12 cellular contexts compared by ENCODE assay signal in genomic region chr6:69868252-69868804, GRCh38. TPM values are rescaled to one million over a fixed set of nuclear protein-coding genes. Genes with fewer than 3 reads are reported as not detected.
DNase-seq lines count a peak whose midpoint lies in the region; ATAC-seq, FAIRE-seq and TF ChIP-seq lines count a peak whose summit lies in the region.
"Had no signal": no experiment of that assay in that cellular context is flagged by ENCODE, and none has a peak within 500 bp of the region (broad histone marks: within the 10 kb centered on the region; RNA-seq: fewer than 3 reads in every experiment).

No MANE protein-coding gene starts in this region.

- no peak for TF ChIP-seq POLR2A in H1 (IDR thresholded peaks at IDR 0.05; ENCODE audit: control extremely low read depth in 1 of 2, low read depth in 2 of 2, low read length in 2 of 2)

- H3K27ac Mint-ChIP-seq in activated T-cell treated with anti-CD3 and anti-CD28 coated beads, Interleukin-2, amount 50 U/mL, for 72 hours: no peak overlapping the region
- peak overlapping the region; percentile 96 for H3K27ac Mint-ChIP-seq in stimulated activated memory B cell treated with anti-CD40 and anti-IgM and Interleukin-4, amounts not matched to agents 10 μg/mL and 1 μg/mL and 100 μg/mL, for 72 hours

- peaks cover 31% of the 10 kb centered on the region for H3K4me1 Mint-ChIP-seq in activated T-cell treated with anti-CD3 and anti-CD28 coated beads, Interleukin-2, amount 50 U/mL, for 72 hours (ENCODE audit: low read depth)
- peaks cover 61% of the 10 kb centered on the region for H3K4me1 Mint-ChIP-seq in stimulated activated memory B cell treated with anti-CD40 and anti-IgM and Interleukin-4, amounts not matched to agents 10 μg/mL and 1 μg/mL and 100 μg/mL, for 72 hours

- no peak overlapping the region for H2AK5ac ChIP-seq in H1 (ENCODE audit: low read depth, low read length)

- peak overlapping the region; percentile 79 to 88 for H3K4me3 Mint-ChIP-seq in activated T-cell treated with anti-CD3 and anti-CD28 coated beads, Interleukin-2, amount 50 U/mL, for 72 hours
- H3K4me3 Mint-ChIP-seq in stimulated activated memory B cell treated with anti-CD40 and anti-IgM and Interleukin-4, amounts not matched to agents 10 μg/mL and 1 μg/mL and 100 μg/mL, for 72 hours: peak overlapping the region; percentile 87

- no peak overlapping the region for H4K8ac ChIP-seq in H1 (ENCODE audit: extremely low read depth, insufficient read depth, low read length)

- peak; percentile 11 to 34; a peak in 1 of 4 replicates for TF ChIP-seq RAD21 in H1 (IDR thresholded peaks at IDR 0.05 in 1 of 2, conservative IDR thresholded peaks at IDR 0.05 in 1 of 2; ENCODE audit: low read depth in 2 of 2, low read length in 2 of 2)

- no peak overlapping the region for H3K14ac ChIP-seq in H1 (ENCODE audit: insufficient read length)

- intact Hi-C loops in tibial artery (cut with DNase I; ENCODE audit: low total_unique reads): no loop called here

- no peak overlapping the region for H3K4ac ChIP-seq in H1 (replicated peaks; ENCODE audit: insufficient read length, low read depth, low read length)

- no peak for TF ChIP-seq EP300 in H1 (IDR thresholded peaks at IDR 0.05; ENCODE audit: borderline replicate concordance in 1 of 2, low read depth in 2 of 2, low read length in 2 of 2)

- H2BK15ac ChIP-seq in H1 (ENCODE audit: low read length): no peak overlapping the region

- no peak overlapping the region for H2BK20ac ChIP-seq in H1 (ENCODE audit: low read length)

- CTCF ChIA-PET in H1 (lab: Charles Lee; ENCODE audit: partially characterized antibody): interaction anchor here (0.9 to 1.7 kb wide), 2 partner anchors 10 to 53 kb away, joined by 3 to 5 read pairs; no protein-coding TSS in a partner anchor

- H3K79me2 ChIP-seq in H1 (ENCODE audit: control insufficient read depth in 1 of 2, insufficient read depth in 2 of 2, low read length in 2 of 2): no peaks in the 10 kb centered on the region

- H3K79me1 ChIP-seq in H1 (ENCODE audit: low read depth, low read length): no peaks in the 10 kb centered on the region

- H3K36me3 Mint-ChIP-seq in activated T-cell treated with anti-CD3 and anti-CD28 coated beads, Interleukin-2, amount 50 U/mL, for 72 hours (ENCODE audit: insufficient read depth in 2 of 2): no peaks in the 10 kb centered on the region
- H3K36me3 Mint-ChIP-seq in stimulated activated memory B cell treated with anti-CD40 and anti-IgM and Interleukin-4, amounts not matched to agents 10 μg/mL and 1 μg/mL and 100 μg/mL, for 72 hours: peaks cover 8% of the 10 kb centered on the region

- H3K18ac ChIP-seq in H1 (ENCODE audit: extremely low read depth, low read length): no peak overlapping the region

- H2BK12ac ChIP-seq in H1 (ENCODE audit: low read depth, low read length): no peak overlapping the region

- H3K9me3 ChIP-seq in H1 (ENCODE audit: insufficient read depth in 2 of 2, low read depth in 1 of 2, low read length in 1 of 2): no peaks in the 10 kb centered on the region
- H3K9me3 ChIP-seq in tibial artery: no peaks in the 10 kb centered on the region
- H3K9me3 ChIP-seq: left lung had no signal

- DNase-seq in activated T-cell treated with anti-CD3 and anti-CD28 coated beads, Interleukin-2, amount 50 U/mL, for 72 hours: no peak
- DNase-seq in activated T-cell treated with anti-CD3 and anti-CD28 coated beads for 4 hours: no peak
- DNase-seq in NAMALWA (ENCODE audit: low spot score): peak; percentile 33
- DNase-seq in H1 (ENCODE audit: low read depth in 1 of 2, low spot score in 2 of 2): no peak
- no peak for DNase-seq in GDM1 (lab: John Stamatoyannopoulos, UW)
- DNase-seq in HUDEP-2 (lab: John Stamatoyannopoulos, UW; ENCODE audit: unreplicated experiment in 76 of 76): no peak
- DNase-seq in tibial artery: no peak
- DNase-seq: left lung had no signal

- POLR2A ChIA-PET in H1 (lab: Charles Lee; ENCODE audit: partially characterized antibody): no interaction called here

- no peak for ATAC-seq in activated T-cell treated with anti-CD3 and anti-CD28 coated beads, Interleukin-2, amount 50 U/mL, for 72 hours (replicated peaks in 1 of 2)
- ATAC-seq in stimulated activated memory B cell treated with anti-CD40 and anti-IgM and Interleukin-4, amounts not matched to agents 10 μg/mL and 1 μg/mL and 100 μg/mL, for 72 hours: no peak

- no peak overlapping the region for H4K91ac ChIP-seq in H1 (replicated peaks; ENCODE audit: insufficient read length, low read length)

- no peak overlapping the region for H2AFZ ChIP-seq in H1 (ENCODE audit: low read length)

- H3K23ac ChIP-seq in H1 (ENCODE audit: insufficient read length): no peak overlapping the region

- peak overlapping the region in 1 of 4 experiments; percentile 71; a peak in 2 of 8 replicates for H3K4me3 ChIP-seq in H1 (ENCODE audit: extremely low read depth in 1 of 4, insufficient read depth in 2 of 4, low read depth in 3 of 4, low read length in 4 of 4)
- H3K4me3 ChIP-seq in tibial artery: no peak overlapping the region

- 30% methylated on average over 1 of the region's 1 CpG; no CpG with 5 or more reads in 1 of the 2 experiments for WGBS in H1 (ENCODE audit: extremely low coverage in 1 of 2, insufficient coverage in 1 of 2, insufficient read length in 1 of 2, insufficient replicate concordance in 2 of 2, low coverage in 1 of 2, low lambda C conversion rate in 2 of 2, missing lambda C conversion rate in 1 of 2), 2 experiments

- no peak overlapping the region for H3K27ac ChIP-seq in H1 (ENCODE audit: low read depth, low read length)
- H3K27ac ChIP-seq in tibial artery: peak overlapping the region in 1 of 2 donors; percentile 79
- H3K27ac ChIP-seq: left lung had no signal

- H3K4me1 ChIP-seq in H1 (replicated peaks in 1 of 4; ENCODE audit: control insufficient read depth in 3 of 4, insufficient read depth in 4 of 4, low read length in 3 of 4) (peaks cover 0 to 2% (median 0%) of the 10 kb centered on the region in 4 experiments; a peak in 2 of 7 replicates), tibial artery (peaks cover 0 to 17% (median 7%) of the 10 kb centered on the region in 4 donors)

- H3K27me3 ChIP-seq in H1 (replicated peaks in 1 of 4; ENCODE audit: control insufficient read depth in 3 of 4, extremely low read depth in 1 of 4, insufficient read depth in 3 of 4, low read length in 3 of 4) (peaks cover 2 to 32% (median 21%) of the 10 kb centered on the region in 4 experiments), tibial artery (no peaks in the 10 kb centered on the region)

- H3K56ac ChIP-seq in H1 (replicated peaks; ENCODE audit: insufficient read length, low read depth, low read length): no peak overlapping the region

- no peaks in the 10 kb centered on the region for H3K9me3 Mint-ChIP-seq in activated T-cell treated with anti-CD3 and anti-CD28 coated beads, Interleukin-2, amount 50 U/mL, for 72 hours
- no peaks in the 10 kb centered on the region for H3K9me3 Mint-ChIP-seq in stimulated activated memory B cell treated with anti-CD40 and anti-IgM and Interleukin-4, amounts not matched to agents 10 μg/mL and 1 μg/mL and 100 μg/mL, for 72 hours

- no peak overlapping the region for H4K5ac ChIP-seq in H1 (ENCODE audit: insufficient read length, low read depth, low read length)

- no peak for TF ChIP-seq CTCF in H1 (IDR thresholded peaks at IDR 0.05; ENCODE audit: control extremely low read depth in 1 of 3, insufficient read depth in 1 of 3, low read depth in 1 of 3, low read length in 3 of 3)
- no peak for TF ChIP-seq CTCF in tibial artery (IDR thresholded peaks at IDR 0.05)

- no peak overlapping the region for H3K9ac ChIP-seq in H1 (replicated peaks in 1 of 4; ENCODE audit: extremely low read depth in 1 of 4, low read depth in 3 of 4, low read length in 3 of 4)

- no peaks in the 10 kb centered on the region for H4K20me1 ChIP-seq in H1 (replicated peaks in 1 of 2; ENCODE audit: control insufficient read depth in 1 of 2, insufficient read depth in 2 of 2, low read length in 2 of 2)

- H3K4me2 ChIP-seq in H1 (ENCODE audit: insufficient read depth in 1 of 2, low read depth in 2 of 2, low read length in 2 of 2): peak overlapping the region; percentile 24 to 88; a peak in 2 of 4 replicates

- H3K36me3 ChIP-seq in H1 (ENCODE audit: control insufficient read depth in 2 of 4, insufficient read depth in 4 of 4, low read length in 3 of 4): no peaks in the 10 kb centered on the region
- H3K36me3 ChIP-seq in tibial artery: no peaks in the 10 kb centered on the region
- H3K36me3 ChIP-seq: left lung had no signal

- FAIRE-seq in H1 (lab: Jason Lieb, UNC): no peak
- FAIRE-seq: frontal cortex had no signal

- H3K27me3 Mint-ChIP-seq in activated T-cell treated with anti-CD3 and anti-CD28 coated beads, Interleukin-2, amount 50 U/mL, for 72 hours (ENCODE audit: low read depth): peaks cover 45% of the 10 kb centered on the region
- H3K27me3 Mint-ChIP-seq in stimulated activated memory B cell treated with anti-CD40 and anti-IgM and Interleukin-4, amounts not matched to agents 10 μg/mL and 1 μg/mL and 100 μg/mL, for 72 hours: no peaks in the 10 kb centered on the region

- H3K23me2 ChIP-seq in H1 (ENCODE audit: low read depth, low read length): peaks cover 14% of the 10 kb centered on the region

- no peak overlapping the region for H2BK120ac ChIP-seq in H1 (replicated peaks; ENCODE audit: low read depth, low read length)

- H2BK5ac ChIP-seq in H1 (ENCODE audit: low read depth, low read length): no peak overlapping the region

TF ChIP-seq in H1, 55 proteins besides CTCF, POLR2A, EP300 and RAD21 (continues in another document):
- TF ChIP-seq EGR1 (IDR thresholded peaks at IDR 0.05; ENCODE audit: borderline replicate concordance, low read depth, low read length): no peak
- no peak for TF ChIP-seq RXRA (IDR thresholded peaks at IDR 0.05; ENCODE audit: insufficient read depth, low read depth, low read length)
- TF ChIP-seq SIN3A (conservative IDR thresholded peaks at IDR 0.05 in 1 of 2, IDR thresholded peaks at IDR 0.05 in 1 of 2; ENCODE audit: low read depth in 1 of 2, low read length in 2 of 2): no peak
- no peak for TF ChIP-seq MAFK (IDR thresholded peaks at IDR 0.05; ENCODE audit: low read depth, low read length)
- no peak for TF ChIP-seq JUN (IDR thresholded peaks at IDR 0.05; ENCODE audit: low read depth, low read length)
- TF ChIP-seq KDM4A (IDR thresholded peaks at IDR 0.05; ENCODE audit: low read depth, low read length, severe bottlenecking): no peak
- TF ChIP-seq NANOG (IDR thresholded peaks at IDR 0.05; ENCODE audit: insufficient read depth, low read depth, low read length, poor library complexity, severe bottlenecking): no peak

RNA-seq across cellular contexts. Expression of gene COL19A1, which starts 2.0 kb away (rescaled TPM):
- total RNA-seq in activated T-cell treated with anti-CD3 and anti-CD28 coated beads, Interleukin-2, amount 50 U/mL, for 72 hours: under 1 TPM; 0.19 to 0.26 TPM
- not detected in 2 replicates for total RNA-seq in H1 (2021; fragmentation: NEBNext Ultra II Directional; extraction: Animal tissue kit (Norgen Biotek cat#: 25700))
- not detected in 2 replicates for polyA plus RNA-seq in H1 (2011; rRNA removed)
- not detected for polyA plus RNA-seq in H1 (2011; cell fraction: cytosol; rRNA removed)
- not detected for polyA plus RNA-seq in H1 (2011; cell fraction: nucleus; rRNA removed)
- not detected in 4 replicates for polyA plus RNA-seq in H1 (2012, experiment 1 of 2)
- polyA plus RNA-seq in H1 (2012, experiment 2 of 2): not detected
- 0.04 TPM for polyA plus RNA-seq in H1 (2013, experiment 1 of 2)
- polyA plus RNA-seq in H1 (2013, experiment 2 of 2): not detected
- polyA minus RNA-seq in H1 (2011; rRNA and poly(A)+ RNA removed): not detected in 2 replicates
- polyA minus RNA-seq in H1 (2011; cell fraction: cytosol; rRNA and poly(A)+ RNA removed): not detected
- polyA minus RNA-seq in H1 (2011; cell fraction: nucleus; rRNA and poly(A)+ RNA removed): not detected
- total RNA-seq: dermis blood vessel endothelial cell, renal cortical epithelial cell had no signal
